27 cellular contexts compared by ENCODE assay signal in genomic region chr5:74612059-74612458, GRCh38.
"Had no signal": no experiment of that assay in that cellular context is flagged by ENCODE, and none has a peak within 500 bp of the region (broad histone marks: within the 10 kb centered on the region; RNA-seq: fewer than 3 reads in every experiment).

No MANE protein-coding gene starts in this region.

- H3K9ac ChIP-seq: parathyroid adenoma had no signal

- H3K27me3 Mint-ChIP-seq: stimulated activated naive B cell treated with anti-CD40 and anti-IgM and Interleukin-4, amounts not matched to agents 10 μg/mL and 1 μg/mL and 100 μg/mL, for 72 hours had no signal

- H3K4me3 Mint-ChIP-seq: mesothelial cell of epicardium; naive B cell; natural killer cell; stimulated activated naive B cell treated with anti-CD40 and anti-IgM and Interleukin-4, amounts not matched to agents 10 μg/mL and 1 μg/mL and 100 μg/mL, for 72 hours had no signal

- ATAC-seq: heart right ventricle; left colon; natural killer cell; psoas muscle; sciatic nerve; stimulated activated naive B cell treated with anti-CD40 and anti-IgM and Interleukin-4, amounts not matched to agents 10 μg/mL and 1 μg/mL and 100 μg/mL, for 72 hours; stimulated activated naive CD8-positive, alpha-beta T cell treated with anti-CD3 and anti-CD28 coated beads, Interleukin-15, Interleukin-2, amounts not matched to agents 100 U/mL and 50 U/mL, for 24 hours; upper lobe of right lung had no signal

- DNase-seq: heart right ventricle; hippocampal formation; kidney; left colon; left ventricle myocardium inferior; mesendoderm; naive B cell; natural killer cell; nucleus accumbens; psoas muscle; stimulated activated CD4-positive, alpha-beta T cell treated with anti-CD3 and anti-CD28 coated beads, Interleukin-12 subunit alpha, Interleukin-12 subunit beta, amount 100 ng/mL, for 4 hours; stimulated activated CD4-positive, alpha-beta T cell treated with anti-CD3 and anti-CD28 coated beads, Interleukin-15, amount 100 ng/mL, for 24 hours; stimulated activated CD4-positive, alpha-beta T cell treated with anti-CD3 and anti-CD28 coated beads, Interleukin-2, amount 100 ng/mL, for 24 hours; stimulated activated CD4-positive, alpha-beta T cell treated with anti-CD3 and anti-CD28 coated beads, Interleukin-4, amount 100 ng/mL, for 1 hour; stimulated activated naive B cell treated with anti-CD40 and anti-IgM and Interleukin-4, amounts not matched to agents 10 μg/mL and 1 μg/mL and 100 μg/mL, for 72 hours; stimulated activated naive CD8-positive, alpha-beta T cell treated with anti-CD3 and anti-CD28 coated beads, Interleukin-15, Interleukin-2, amounts not matched to agents 100 U/mL and 50 U/mL, for 24 hours; stomach; upper lobe of right lung had no signal

- H3K79me2 ChIP-seq: parathyroid adenoma had no signal

- H3K36me3 ChIP-seq: heart right ventricle, left ventricle myocardium inferior, right atrium auricular region, stomach, thoracic aorta, tibial nerve, upper lobe of right lung had no signal

- H2AFZ ChIP-seq: parathyroid adenoma had no signal

- H3K4me1 Mint-ChIP-seq: naive B cell; natural killer cell; stimulated activated naive B cell treated with anti-CD40 and anti-IgM and Interleukin-4, amounts not matched to agents 10 μg/mL and 1 μg/mL and 100 μg/mL, for 72 hours had no signal

- H3K9me3 Mint-ChIP-seq: mesothelial cell of epicardium; naive B cell; natural killer cell; stimulated activated naive B cell treated with anti-CD40 and anti-IgM and Interleukin-4, amounts not matched to agents 10 μg/mL and 1 μg/mL and 100 μg/mL, for 72 hours had no signal

- H3K27me3 ChIP-seq: right atrium auricular region, stomach, tibial nerve, upper lobe of right lung had no signal

- H3K36me3 Mint-ChIP-seq: mesothelial cell of epicardium; naive B cell; natural killer cell; stimulated activated naive B cell treated with anti-CD40 and anti-IgM and Interleukin-4, amounts not matched to agents 10 μg/mL and 1 μg/mL and 100 μg/mL, for 72 hours had no signal

- H3K27ac ChIP-seq: heart right ventricle, left ventricle myocardium inferior, parathyroid adenoma, psoas muscle, right atrium auricular region, skin epidermis, stomach, thoracic aorta, tibial nerve, upper lobe of right lung had no signal

- H3K4me3 ChIP-seq: heart right ventricle, left ventricle myocardium inferior, lung, psoas muscle, right atrium auricular region, skin epidermis, stomach, thoracic aorta, tibial nerve, upper lobe of right lung had no signal

- H3K9me3 ChIP-seq: heart right ventricle, left ventricle myocardium inferior, psoas muscle, right atrium auricular region, stomach, thoracic aorta, tibial nerve, upper lobe of right lung had no signal

- FAIRE-seq: kidney, urothelium cell line had no signal

- H3K4me1 ChIP-seq: left ventricle myocardium inferior, psoas muscle, right atrium auricular region, stomach, tibial nerve, upper lobe of right lung had no signal

- H3K27ac Mint-ChIP-seq: mesothelial cell of epicardium; naive B cell; natural killer cell; stimulated activated naive B cell treated with anti-CD40 and anti-IgM and Interleukin-4, amounts not matched to agents 10 μg/mL and 1 μg/mL and 100 μg/mL, for 72 hours had no signal
